In genomic region chr15:67834249-67834592, GRCh38 we compare ENCODE assay signal across 11 cellular contexts. TPM values are rescaled to one million over a fixed set of nuclear protein-coding genes. Genes with fewer than 3 reads are reported as not detected.
DNase-seq lines count a peak whose midpoint lies in the region; ATAC-seq, FAIRE-seq and TF ChIP-seq lines count a peak whose summit lies in the region.
"Had no signal": no experiment of that assay in that cellular context is flagged by ENCODE, and none has a peak within 500 bp of the region (broad histone marks: within the 10 kb centered on the region; RNA-seq: fewer than 3 reads in every experiment).

No MANE protein-coding gene starts in this region.

- H3K4me2 ChIP-seq in keratinocyte (ENCODE audit: control insufficient read depth, extremely low read depth, insufficient read depth, low read depth, low read length) = peak overlapping the region; percentile 77

- TF ChIP-seq CTCF in keratinocyte (optimal IDR thresholded peaks at IDR 0.05 in 1 of 3, IDR thresholded peaks at IDR 0.05 in 1 of 3, conservative IDR thresholded peaks at IDR 0.05 in 1 of 3; ENCODE audit: extremely low read depth in 1 of 3, insufficient read depth in 2 of 3, low read length in 3 of 3) = no peak

- H3K4me3 ChIP-seq in keratinocyte (ENCODE audit: control insufficient read depth in 2 of 3, extremely low read depth in 1 of 3, insufficient read depth in 2 of 3, low read depth in 1 of 3, low read length in 3 of 3) (peak overlapping the region in 2 of 3 experiments; percentile 9 to 40), subcutaneous abdominal adipose tissue (ENCODE audit: low read depth in 1 of 5, low read length in 5 of 5) (peak overlapping the region; percentile 27 to 68 (median 63))

- H3K27ac ChIP-seq in keratinocyte (ENCODE audit: control insufficient read depth, insufficient read depth, low read length) (no peak overlapping the region), subcutaneous abdominal adipose tissue (ENCODE audit: low read depth, low read length) (no peak overlapping the region)

- H4K20me1 ChIP-seq in keratinocyte (ENCODE audit: control insufficient read depth, extremely low read depth, insufficient read depth, low read length) = no peaks in the 10 kb centered on the region

- no peak overlapping the region for H2AFZ ChIP-seq in keratinocyte (ENCODE audit: control insufficient read depth, low read length)

- H3K27ac Mint-ChIP-seq in activated CD4-positive, alpha-beta T cell treated with anti-CD3 and anti-CD28 coated beads, Interleukin-2, amount 10 ng/mL, durations not matched to agents 24 days and 14 days = peak overlapping the region; percentile 40
- no peak overlapping the region for H3K27ac Mint-ChIP-seq in activated CD4-positive, alpha-beta memory T cell treated with anti-CD3 and anti-CD28 coated beads, Interleukin-2, amount 10 ng/mL, durations not matched to agents 7 days and 5 days

- no peak for ATAC-seq in GM19023 (IDR thresholded peaks at IDR 0.05; ENCODE audit: unreplicated experiment)

- in situ Hi-C loops in KBM-7 (cut with MboI; ENCODE audit: low pct_unique_long_range_greater_than_20kb, low sequenced_read_pairs) = loop anchor here (10.0 kb wide), 1 partner anchor 889 kb away; no protein-coding TSS in a partner anchor

- POLR2A ChIA-PET in activated CD4-positive, alpha-beta memory T cell treated with anti-CD3 and anti-CD28 coated beads, Interleukin-2, amount 10 ng/mL, durations not matched to agents 7 days and 5 days (lab: Charles Lee) = no interaction called here

- H3K27me3 Mint-ChIP-seq in activated CD4-positive, alpha-beta T cell treated with anti-CD3 and anti-CD28 coated beads, Interleukin-2, amount 10 ng/mL, durations not matched to agents 24 days and 14 days = peaks cover 81% of the 10 kb centered on the region
- H3K27me3 Mint-ChIP-seq in activated CD4-positive, alpha-beta memory T cell treated with anti-CD3 and anti-CD28 coated beads, Interleukin-2, amount 10 ng/mL, durations not matched to agents 7 days and 5 days = peaks cover 83% of the 10 kb centered on the region

- CTCF ChIA-PET in activated CD4-positive, alpha-beta memory T cell treated with anti-CD3 and anti-CD28 coated beads, Interleukin-2, amount 10 ng/mL, durations not matched to agents 7 days and 5 days (lab: Charles Lee) = interaction anchor here (4.2 kb wide), 1 partner anchor 377 kb away, joined by 52 read pairs; no protein-coding TSS in a partner anchor

- H3K36me3 ChIP-seq in keratinocyte (ENCODE audit: control insufficient read depth in 2 of 2, extremely low read depth in 1 of 2, insufficient read depth in 2 of 2, low read length in 2 of 2) (no peaks in the 10 kb centered on the region), subcutaneous abdominal adipose tissue (ENCODE audit: control insufficient read depth in 5 of 5, insufficient read depth in 5 of 5, low read length in 5 of 5) (no peaks in the 10 kb centered on the region)

- H3K9ac ChIP-seq in keratinocyte (ENCODE audit: control insufficient read depth, extremely low read depth, insufficient read depth, low read length) = no peak overlapping the region
- H3K9ac ChIP-seq in subcutaneous abdominal adipose tissue (ENCODE audit: low read length in 5 of 5) = peak overlapping the region in 2 of 5 donors; percentile 28 to 51

- H3K27me3 ChIP-seq in keratinocyte (ENCODE audit: control insufficient read depth, extremely low read depth, insufficient read depth, low read length) (peaks cover 69% of the 10 kb centered on the region), subcutaneous abdominal adipose tissue (ENCODE audit: control insufficient read depth in 5 of 5, insufficient read depth in 4 of 5, low read length in 5 of 5) (peaks cover 49 to 64% (median 57%) of the 10 kb centered on the region in 5 donors)

- H3K36me3 Mint-ChIP-seq in activated CD4-positive, alpha-beta T cell treated with anti-CD3 and anti-CD28 coated beads, Interleukin-2, amount 10 ng/mL, durations not matched to agents 24 days and 14 days (ENCODE audit: low read depth) = no peaks in the 10 kb centered on the region
- H3K36me3 Mint-ChIP-seq in activated CD4-positive, alpha-beta memory T cell treated with anti-CD3 and anti-CD28 coated beads, Interleukin-2, amount 10 ng/mL, durations not matched to agents 7 days and 5 days (ENCODE audit: low read depth) = peaks cover 2% of the 10 kb centered on the region

- H3K4me1 Mint-ChIP-seq in activated CD4-positive, alpha-beta T cell treated with anti-CD3 and anti-CD28 coated beads, Interleukin-2, amount 10 ng/mL, durations not matched to agents 24 days and 14 days = peaks cover 26% of the 10 kb centered on the region
- H3K4me1 Mint-ChIP-seq in activated CD4-positive, alpha-beta memory T cell treated with anti-CD3 and anti-CD28 coated beads, Interleukin-2, amount 10 ng/mL, durations not matched to agents 7 days and 5 days = peaks cover 45% of the 10 kb centered on the region

- no peak for FAIRE-seq in keratinocyte (lab: Jason Lieb, UNC)

- dilution Hi-C loops in keratinocyte (cut with MboI; ENCODE audit: extremely low pct_ligation_motif_present, low sequenced_read_pairs) = no loop called here

- H3K79me2 ChIP-seq in keratinocyte (ENCODE audit: control insufficient read depth, insufficient read depth, low read length) = no peaks in the 10 kb centered on the region

- no peaks in the 10 kb centered on the region for H3K9me1 ChIP-seq in keratinocyte (ENCODE audit: control insufficient read depth, extremely low read depth, insufficient read depth, low read length)

- intact Hi-C loops in activated CD4-positive, alpha-beta T cell treated with anti-CD3 and anti-CD28 coated beads, Interleukin-2, amount 10 ng/mL, durations not matched to agents 24 days and 14 days (cut with micrococcal nuclease) = loop anchor here (1.0 to 10.0 kb wide), 2 partner anchors 13 to 1129 kb away; partner anchors contain the start of gene SMAD6

- H3K9me3 ChIP-seq in keratinocyte (ENCODE audit: control insufficient read depth, low read depth, low read length) = no peaks in the 10 kb centered on the region
- no peaks in the 10 kb centered on the region for H3K9me3 ChIP-seq in subcutaneous abdominal adipose tissue (ENCODE audit: control insufficient read depth in 5 of 5, low read length in 5 of 5)

- H3K4me3 Mint-ChIP-seq in activated CD4-positive, alpha-beta T cell treated with anti-CD3 and anti-CD28 coated beads, Interleukin-2, amount 10 ng/mL, durations not matched to agents 24 days and 14 days = peak overlapping the region; percentile 74
- peak overlapping the region; percentile 38 for H3K4me3 Mint-ChIP-seq in activated CD4-positive, alpha-beta memory T cell treated with anti-CD3 and anti-CD28 coated beads, Interleukin-2, amount 10 ng/mL, durations not matched to agents 7 days and 5 days

- peaks cover 24% of the 10 kb centered on the region for H3K4me1 ChIP-seq in keratinocyte (ENCODE audit: control insufficient read depth, extremely low read depth, insufficient read depth, low read length)
- peaks cover 1 to 54% (median 48%) of the 10 kb centered on the region in 5 donors for H3K4me1 ChIP-seq in subcutaneous abdominal adipose tissue (ENCODE audit: control insufficient read depth in 5 of 5, insufficient read depth in 5 of 5, low read length in 5 of 5)

- no peaks in the 10 kb centered on the region for H3K9me3 Mint-ChIP-seq in activated CD4-positive, alpha-beta T cell treated with anti-CD3 and anti-CD28 coated beads, Interleukin-2, amount 10 ng/mL, durations not matched to agents 24 days and 14 days
- H3K9me3 Mint-ChIP-seq in activated CD4-positive, alpha-beta memory T cell treated with anti-CD3 and anti-CD28 coated beads, Interleukin-2, amount 10 ng/mL, durations not matched to agents 7 days and 5 days = no peaks in the 10 kb centered on the region

- DNase-seq in activated CD4-positive, alpha-beta T cell treated with anti-CD3 and anti-CD28 coated beads, Interleukin-2, amount 10 ng/mL, durations not matched to agents 24 days and 14 days = no peak
- DNase-seq in activated CD4-positive, alpha-beta T cell treated with anti-CD3 and anti-CD28 coated beads, Interleukin-2, amount 50 U/mL, for 1 hour = no peak
- DNase-seq in activated CD4-positive, alpha-beta memory T cell treated with anti-CD3 and anti-CD28 coated beads, Interleukin-2, amount 10 ng/mL, durations not matched to agents 7 days and 5 days = no peak
- DNase-seq in keratinocyte (ENCODE audit: low read depth, low spot score) (no peak), KBM-7 (no peak)
- no peak for DNase-seq in stimulated activated CD4-positive, alpha-beta T cell treated with anti-CD3 and anti-CD28 coated beads, Interleukin-4, amount 100 ng/mL, for 24 hours

RNA-seq across cellular contexts. Expression of gene RNU6-1, which starts 5.6 kb away (rescaled TPM):
- total RNA-seq in activated CD4-positive, alpha-beta T cell treated with anti-CD3 and anti-CD28 coated beads, Interleukin-2, amount 10 ng/mL, durations not matched to agents 24 days and 14 days = not detected in 2 replicates
- total RNA-seq in activated CD4-positive, alpha-beta memory T cell treated with anti-CD3 and anti-CD28 coated beads, Interleukin-2, amount 10 ng/mL, durations not matched to agents 7 days and 5 days = not detected
- polyA plus RNA-seq in keratinocyte = not detected in 3 replicates
- polyA plus RNA-seq in keratinocyte (2011; ENCODE audit: low read depth) = not detected
- not detected in 2 replicates for polyA plus RNA-seq in keratinocyte (2011; cell fraction: cytosol; rRNA removed)
- not detected in 2 replicates for polyA plus RNA-seq in keratinocyte (2011; cell fraction: nucleus; rRNA removed)
- not detected in 2 replicates for polyA plus RNA-seq in keratinocyte (2012; ENCODE audit: low replicate concordance)
- polyA minus RNA-seq in keratinocyte = not detected in 3 replicates
- polyA minus RNA-seq in keratinocyte (2011; cell fraction: cytosol; rRNA and poly(A)+ RNA removed) = not detected
- polyA minus RNA-seq in keratinocyte (2011; cell fraction: nucleus; rRNA and poly(A)+ RNA removed) = not detected in 2 replicates
- total RNA-seq: HT1080; T-helper 1 cell treated with Interleukin-12 subunit alpha and Interleukin-12 subunit beta and Interleukin-4 antibody, amounts not matched to agents 30 ng/mL and 1 ng/mL, for 36 hours had no signal
- polyA plus RNA-seq: BJ had no signal

RNA-seq across cellular contexts. Expression of gene SKOR1, which starts 8.9 kb away (rescaled TPM):
- total RNA-seq in activated CD4-positive, alpha-beta T cell treated with anti-CD3 and anti-CD28 coated beads, Interleukin-2, amount 10 ng/mL, durations not matched to agents 24 days and 14 days = 0.09 and 0.14 TPM in 2 replicates
- under 1 TPM; 0.23 to 0.25 TPM for total RNA-seq in activated CD4-positive, alpha-beta memory T cell treated with anti-CD3 and anti-CD28 coated beads, Interleukin-2, amount 10 ng/mL, durations not matched to agents 7 days and 5 days
- 0.03 TPM in 2 of 3 replicates, not detected in the other for polyA plus RNA-seq in keratinocyte
- not detected for polyA plus RNA-seq in keratinocyte (2011; ENCODE audit: low read depth)
- polyA plus RNA-seq in keratinocyte (2011; cell fraction: cytosol; rRNA removed) = 0.03 TPM in 1 of 2 replicates, not detected in the other
- 0.13 TPM in 1 of 2 replicates, not detected in the other for polyA plus RNA-seq in keratinocyte (2011; cell fraction: nucleus; rRNA removed)
- polyA plus RNA-seq in keratinocyte (2012; ENCODE audit: low replicate concordance) = 0.03 and 0.14 TPM in 2 replicates
- not detected in 3 replicates for polyA minus RNA-seq in keratinocyte
- not detected for polyA minus RNA-seq in keratinocyte (2011; cell fraction: cytosol; rRNA and poly(A)+ RNA removed)
- polyA minus RNA-seq in keratinocyte (2011; cell fraction: nucleus; rRNA and poly(A)+ RNA removed) = 0.21 and 0.31 TPM in 2 replicates
- total RNA-seq: HT1080 had no signal
